8 cellular contexts compared by ENCODE assay signal in the genomic region with DNA sequence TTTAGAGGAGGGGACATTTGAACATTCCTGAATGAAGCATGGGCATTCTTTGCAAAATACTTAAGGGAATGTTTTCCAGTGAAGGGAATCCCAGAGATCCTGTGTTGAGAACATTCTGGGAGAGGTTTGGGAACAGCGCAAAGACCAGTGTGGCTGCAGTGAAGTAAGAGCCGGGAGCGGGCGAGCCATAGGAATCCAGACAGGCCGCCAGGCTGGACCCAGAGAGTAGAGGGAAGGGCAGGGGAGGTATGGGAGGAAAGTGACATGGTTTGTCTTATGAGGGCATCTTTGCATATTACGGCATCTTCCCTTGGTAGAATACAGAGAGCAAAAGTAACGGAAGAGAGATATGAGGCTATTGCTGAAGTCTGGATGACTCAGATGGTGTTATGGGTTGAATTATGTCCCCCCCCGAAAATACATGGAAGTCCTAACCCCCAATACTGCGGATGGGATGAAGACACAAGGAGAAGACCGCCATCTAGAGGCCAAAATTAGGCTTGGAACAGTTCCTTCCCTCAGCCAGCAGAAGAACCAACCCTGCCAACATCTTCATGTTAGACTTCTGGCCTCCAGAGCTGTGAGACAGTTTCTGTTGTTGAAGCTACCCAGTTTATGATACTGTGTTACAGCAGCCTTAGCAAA.
A peak's percentile ranks its signal among the peaks of the same experiment; 100 is the strongest.
DNase-seq lines count a peak whose midpoint lies in the region; ATAC-seq and TF ChIP-seq lines count a peak whose summit lies in the region.

No MANE protein-coding gene starts in this region.

- DNase-seq in ELR (ENCODE audit: low read depth) (peak; percentile 52), left colon (no peak), NCI-H1436 (lab: John Stamatoyannopoulos, UW) (no peak), osteocyte (ENCODE audit: extremely low spot score, unreplicated experiment) (no peak)
- DNase-seq in activated naive CD4-positive, alpha-beta T cell treated with anti-CD3 and anti-CD28 coated beads, Interleukin-2, amount 10 ng/mL, durations not matched to agents 7 days and 5 days, result peak; percentile 42
- DNase-seq in activated CD8-positive, alpha-beta memory T cell treated with anti-CD3 and anti-CD28 coated beads for 24 hours, result no peak

- H3K27me3 ChIP-seq in HUES6 (ENCODE audit: control insufficient read depth, insufficient read depth, low read length), result no peaks in the 10 kb centered on the region

- intact Hi-C loops in left colon (cut with DNase I, micrococcal nuclease), result loop anchor here in 1 of 2 donors (10.0 kb wide), 1 partner anchor 50 kb away; no protein-coding TSS in a partner anchor

- CTCF ChIA-PET in activated naive CD4-positive, alpha-beta T cell treated with anti-CD3 and anti-CD28 coated beads, Interleukin-2, amount 10 ng/mL, durations not matched to agents 7 days and 5 days (lab: Charles Lee), result interaction anchor here (0.6 to 7.1 kb wide), 16 partner anchors 9 to 558 kb away, joined by 3 to 76 read pairs (median 4); no protein-coding TSS in a partner anchor

- no peak overlapping the region for H3K27ac Mint-ChIP-seq in activated naive CD4-positive, alpha-beta T cell treated with anti-CD3 and anti-CD28 coated beads, Interleukin-2, amount 10 ng/mL, durations not matched to agents 7 days and 5 days
- H3K27ac Mint-ChIP-seq in osteocyte (ENCODE audit: unreplicated experiment), result no peak overlapping the region

- no peaks in the 10 kb centered on the region for H3K36me3 ChIP-seq in HUES6 (ENCODE audit: control insufficient read depth, insufficient read depth, low read length)

- peaks cover 22% of the 10 kb centered on the region for H3K4me1 ChIP-seq in HUES6 (ENCODE audit: control insufficient read depth, insufficient read depth, low read length)

- H3K9me3 Mint-ChIP-seq in activated naive CD4-positive, alpha-beta T cell treated with anti-CD3 and anti-CD28 coated beads, Interleukin-2, amount 10 ng/mL, durations not matched to agents 7 days and 5 days, result no peaks in the 10 kb centered on the region
- H3K9me3 Mint-ChIP-seq in osteocyte (ENCODE audit: unreplicated experiment), result no peaks in the 10 kb centered on the region

- H3K9me3 ChIP-seq in HUES6 (ENCODE audit: control insufficient read depth, insufficient read depth, low read depth, low read length), result no peaks in the 10 kb centered on the region

- no peak overlapping the region for H3K4me3 Mint-ChIP-seq in activated naive CD4-positive, alpha-beta T cell treated with anti-CD3 and anti-CD28 coated beads, Interleukin-2, amount 10 ng/mL, durations not matched to agents 7 days and 5 days
- no peak overlapping the region for H3K4me3 Mint-ChIP-seq in osteocyte (ENCODE audit: unreplicated experiment)

- ATAC-seq in left colon (peak; percentile 30), HG02852 (IDR thresholded peaks at IDR 0.05; ENCODE audit: unreplicated experiment) (no peak)

- H3K27ac ChIP-seq in HUES6 (ENCODE audit: low read depth, low read length), result no peak overlapping the region

- H3K4me3 ChIP-seq in HUES6 (ENCODE audit: low read depth, low read length), result peak overlapping the region; percentile 22; the same call in 1 of the 2 replicates

- no peaks in the 10 kb centered on the region for H3K36me3 Mint-ChIP-seq in activated naive CD4-positive, alpha-beta T cell treated with anti-CD3 and anti-CD28 coated beads, Interleukin-2, amount 10 ng/mL, durations not matched to agents 7 days and 5 days
- no peaks in the 10 kb centered on the region for H3K36me3 Mint-ChIP-seq in osteocyte (ENCODE audit: unreplicated experiment)

- TF ChIP-seq CTCF in osteocyte (IDR thresholded peaks at IDR 0.05), result no peak

- H3K4me1 Mint-ChIP-seq in activated naive CD4-positive, alpha-beta T cell treated with anti-CD3 and anti-CD28 coated beads, Interleukin-2, amount 10 ng/mL, durations not matched to agents 7 days and 5 days, result peaks cover 4% of the 10 kb centered on the region
- H3K4me1 Mint-ChIP-seq in osteocyte (ENCODE audit: unreplicated experiment), result peaks cover 7% of the 10 kb centered on the region

- H3K9ac ChIP-seq in HUES6 (ENCODE audit: low read length), result no peak overlapping the region

- H3K27me3 Mint-ChIP-seq in activated naive CD4-positive, alpha-beta T cell treated with anti-CD3 and anti-CD28 coated beads, Interleukin-2, amount 10 ng/mL, durations not matched to agents 7 days and 5 days, result peaks cover 14% of the 10 kb centered on the region
- H3K27me3 Mint-ChIP-seq in osteocyte (ENCODE audit: unreplicated experiment), result peaks cover 14% of the 10 kb centered on the region

Comparison
In these comparisons a context has a peak if more than half of its experiments do, and no peak if none do; other contexts are left out.
1. DNase-seq: peak in ELR (single experiment) and activated naive CD4-positive, alpha-beta T cell treated with anti-CD3 and anti-CD28 coated beads, Interleukin-2, amount 10 ng/mL, durations not matched to agents 7 days and 5 days (single experiment); none in left colon (0 of 2), NCI-H1436 (single experiment), osteocyte (single experiment) and activated CD8-positive, alpha-beta memory T cell treated with anti-CD3 and anti-CD28 coated beads for 24 hours (single experiment).